Comparison of ENCODE assay signal across 13 cellular contexts in the genomic region with DNA sequence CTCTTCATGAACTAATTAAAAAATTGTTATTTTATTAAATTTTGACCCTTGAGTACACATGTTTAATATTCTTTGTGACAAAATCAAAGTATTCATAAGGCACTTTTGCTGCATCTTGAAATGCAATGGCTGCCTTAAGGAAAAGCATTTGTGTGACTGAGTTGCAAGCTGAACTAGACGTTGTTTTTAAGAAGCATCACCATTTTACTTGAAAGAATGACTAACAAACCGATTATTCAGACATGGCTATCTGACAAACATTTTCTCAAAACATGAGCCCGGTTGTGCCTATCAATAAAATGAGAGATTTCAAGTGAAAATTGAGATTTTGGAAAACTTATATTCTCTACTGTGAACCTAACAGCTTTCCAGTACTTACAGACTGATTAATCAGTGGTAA. TPM values are rescaled to one million over a fixed set of nuclear protein-coding genes. Genes with fewer than 3 reads are reported as not detected.
DNase-seq lines count a peak whose midpoint lies in the region; ATAC-seq, FAIRE-seq and TF ChIP-seq lines count a peak whose summit lies in the region.
"Had no signal": no experiment of that assay in that cellular context is flagged by ENCODE, and none has a peak within 500 bp of the region (broad histone marks: within the 10 kb centered on the region; RNA-seq: fewer than 3 reads in every experiment).

No MANE protein-coding gene starts in this region.

- no peak for TF ChIP-seq POLR2A in GM12878 (IDR thresholded peaks at IDR 0.05; ENCODE audit: low read depth, low read length)
- no peak for TF ChIP-seq POLR2A in ovary (IDR thresholded peaks at IDR 0.05)

- H3K4me3 ChIP-seq in GM12878 (0 out of 2 replicates have a peak overlapping the region, but pooled peaks have one; percentile 23), osteoblast (ENCODE audit: insufficient read depth, low read length) (no peak overlapping the region), ovary (no peak overlapping the region)
- H3K4me3 ChIP-seq: SJCRH30 had no signal

- H3K27me3 Mint-ChIP-seq in activated CD4-positive, alpha-beta memory T cell treated with anti-CD3 and anti-CD28 coated beads for 36 hours = no peaks in the 10 kb centered on the region
- no peaks in the 10 kb centered on the region for H3K27me3 Mint-ChIP-seq in activated CD4-positive, alpha-beta memory T cell treated with anti-CD3 and anti-CD28 coated beads, Interleukin-2, amount 10 ng/mL, durations not matched to agents 7 days and 5 days
- H3K27me3 Mint-ChIP-seq in HFFc6 (ENCODE audit: insufficient read depth) = no peaks in the 10 kb centered on the region; the same call in 1 of the 2 replicates

- H4K20me1 ChIP-seq in GM12878 (ENCODE audit: control insufficient read depth, insufficient read depth) = no peaks in the 10 kb centered on the region
- no peaks in the 10 kb centered on the region for H4K20me1 ChIP-seq in osteoblast (ENCODE audit: insufficient read depth, low read length)

- RAD21 ChIA-PET in GM12878 (lab: Charles Lee; ENCODE audit: unreplicated experiment) = interaction anchor here (0.6 kb wide), 2 partner anchors 43 to 248 kb away, joined by 3 to 7 read pairs; no protein-coding TSS in a partner anchor

- 64% methylated on average over 3 of the region's 3 CpGs for WGBS in GM12878 (ENCODE audit: insufficient coverage, insufficient replicate concordance, low lambda C conversion rate, missing lambda C conversion rate)
- 60 to 66% (median 66%) methylated on average over 3 of the region's 3 CpGs for WGBS in ovary, 3 donors

- H3K27ac ChIP-seq in GM12878 (ENCODE audit: control insufficient read depth, insufficient read depth) = no peak overlapping the region
- peak overlapping the region; percentile 31 for H3K27ac ChIP-seq in osteoblast (ENCODE audit: low read depth, low read length)
- H3K27ac ChIP-seq in ovary = no peak overlapping the region
- H3K27ac ChIP-seq: brain microvascular endothelial cell, foreskin keratinocyte, SJCRH30 had no signal

- FAIRE-seq in GM12878 (lab: Jason Lieb, UNC) = no peak
- FAIRE-seq: HTR-8/SVneo had no signal

- H2AFZ ChIP-seq in GM12878 (ENCODE audit: control insufficient read depth, low read depth, low read length) (no peak overlapping the region), osteoblast (ENCODE audit: low read length) (peak overlapping the region; percentile 6)

- H3K4me1 ChIP-seq in GM12878 (ENCODE audit: control insufficient read depth, insufficient read depth, low read length) (peaks cover 14% of the 10 kb centered on the region), osteoblast (ENCODE audit: insufficient read depth, low read length) (peaks cover 27% of the 10 kb centered on the region), ovary (ENCODE audit: insufficient read depth) (peaks cover 1% of the 10 kb centered on the region)

- intact Hi-C loops in activated CD4-positive, alpha-beta memory T cell treated with anti-CD3 and anti-CD28 coated beads for 36 hours (cut with micrococcal nuclease) = loop anchor here (2.0 kb wide), 1 partner anchor 23 kb away; no protein-coding TSS in a partner anchor
- intact Hi-C loops in GM12878 (cut with micrococcal nuclease; ENCODE audit: unreplicated experiment) (no loop called here), ovary (cut with DNase I) (no loop called here)

- no peaks in the 10 kb centered on the region for H3K9me3 ChIP-seq in GM12878 (replicated peaks; ENCODE audit: control insufficient read depth, insufficient read depth, low read length)
- H3K9me3 ChIP-seq in osteoblast (ENCODE audit: low read depth, low read length) = no peaks in the 10 kb centered on the region
- H3K9me3 ChIP-seq in ovary = no peaks in the 10 kb centered on the region
- H3K9me3 ChIP-seq: SJCRH30 had no signal

- H3K9me3 Mint-ChIP-seq in activated CD4-positive, alpha-beta memory T cell treated with anti-CD3 and anti-CD28 coated beads for 36 hours = no peaks in the 10 kb centered on the region
- H3K9me3 Mint-ChIP-seq in activated CD4-positive, alpha-beta memory T cell treated with anti-CD3 and anti-CD28 coated beads, Interleukin-2, amount 10 ng/mL, durations not matched to agents 7 days and 5 days = no peaks in the 10 kb centered on the region
- no peaks in the 10 kb centered on the region for H3K9me3 Mint-ChIP-seq in HFFc6

- H3K4me1 Mint-ChIP-seq in activated CD4-positive, alpha-beta memory T cell treated with anti-CD3 and anti-CD28 coated beads for 36 hours (ENCODE audit: low read depth) = peaks cover 28% of the 10 kb centered on the region
- peaks cover 34% of the 10 kb centered on the region for H3K4me1 Mint-ChIP-seq in activated CD4-positive, alpha-beta memory T cell treated with anti-CD3 and anti-CD28 coated beads, Interleukin-2, amount 10 ng/mL, durations not matched to agents 7 days and 5 days
- peaks cover 40% of the 10 kb centered on the region for H3K4me1 Mint-ChIP-seq in HFFc6 (ENCODE audit: low read depth)

- H3K9ac ChIP-seq in GM12878 (ENCODE audit: control insufficient read depth, insufficient read depth, low read length) = no peak overlapping the region

- H3K4me2 ChIP-seq in GM12878 (ENCODE audit: control insufficient read depth, insufficient read depth) (peak overlapping the region; percentile 43), osteoblast (ENCODE audit: insufficient read depth, low read length) (peak overlapping the region; percentile 61)

- POLR2A ChIA-PET in activated CD4-positive, alpha-beta memory T cell treated with anti-CD3 and anti-CD28 coated beads for 36 hours (lab: Charles Lee) = no interaction called here
- POLR2A ChIA-PET in activated CD4-positive, alpha-beta memory T cell treated with anti-CD3 and anti-CD28 coated beads, Interleukin-2, amount 10 ng/mL, durations not matched to agents 7 days and 5 days (lab: Charles Lee) = interaction anchor here (1.7 kb wide), 1 partner anchor 10 kb away, joined by 3 read pairs; no protein-coding TSS in a partner anchor
- POLR2A ChIA-PET in GM12878 (lab: Charles Lee) = interaction anchor here (0.8 to 0.9 kb wide), 2 partner anchors 29 to 52 kb away, joined by 3 to 6 read pairs; no protein-coding TSS in a partner anchor

- SMC1A ChIA-PET in GM12878 (lab: Charles Lee; ENCODE audit: uncharacterized antibody, unreplicated experiment) = interaction anchor here (0.6 to 1.4 kb wide), 4 partner anchors 10 to 335 kb away, joined by 3 to 4 read pairs (median 4); no protein-coding TSS in a partner anchor

- H3K27me3 ChIP-seq in GM12878 (replicated peaks in 1 of 2; ENCODE audit: control insufficient read depth in 2 of 2, insufficient read depth in 2 of 2, low read length in 1 of 2) = no peaks in the 10 kb centered on the region
- H3K27me3 ChIP-seq in osteoblast (ENCODE audit: insufficient read depth, low read length) = no peaks in the 10 kb centered on the region
- H3K27me3 ChIP-seq in ovary = no peaks in the 10 kb centered on the region
- H3K27me3 ChIP-seq: brain microvascular endothelial cell, foreskin keratinocyte, SJCRH30 had no signal

- CTCF ChIA-PET in activated CD4-positive, alpha-beta memory T cell treated with anti-CD3 and anti-CD28 coated beads for 36 hours (lab: Charles Lee) = interaction anchor here (2.7 kb wide), 1 partner anchor 68 kb away, joined by 6 read pairs; no protein-coding TSS in a partner anchor
- CTCF ChIA-PET in activated CD4-positive, alpha-beta memory T cell treated with anti-CD3 and anti-CD28 coated beads, Interleukin-2, amount 10 ng/mL, durations not matched to agents 7 days and 5 days (lab: Charles Lee) = interaction anchor here (0.6 to 1.8 kb wide), 5 partner anchors 28 to 1322 kb away, joined by 3 to 7 read pairs (median 5); partner anchors contain the start of gene MRPL19
- CTCF ChIA-PET in GM12878 (lab: Yijun Ruan, JAX) = interaction anchor here (1.2 kb wide), 2 partner anchors 31 to 67 kb away, joined by 3 to 4 read pairs; no protein-coding TSS in a partner anchor

- no TSS peak for BruUV-seq in GM12878 (replicated peaks; lab: Mats Ljungman, UMichigan)

- no peak for TF ChIP-seq RAD21 in GM12878 (IDR thresholded peaks at IDR 0.05; ENCODE audit: insufficient read depth, low read depth, low read length)

- in situ Hi-C loops in GM12878 (cut with MboI) = no loop called here

- peaks cover 35% of the 10 kb centered on the region for H3K36me3 Mint-ChIP-seq in activated CD4-positive, alpha-beta memory T cell treated with anti-CD3 and anti-CD28 coated beads for 36 hours
- H3K36me3 Mint-ChIP-seq in activated CD4-positive, alpha-beta memory T cell treated with anti-CD3 and anti-CD28 coated beads, Interleukin-2, amount 10 ng/mL, durations not matched to agents 7 days and 5 days (ENCODE audit: low read depth) = peaks cover 27% of the 10 kb centered on the region
- peaks cover 11% of the 10 kb centered on the region for H3K36me3 Mint-ChIP-seq in HFFc6 (ENCODE audit: low read depth)

- ATAC-seq in GM12878 (no peak), GM19023 (IDR thresholded peaks at IDR 0.05; ENCODE audit: unreplicated experiment) (no peak)
- ATAC-seq: foreskin keratinocyte had no signal

- no peak overlapping the region for H3K27ac Mint-ChIP-seq in activated CD4-positive, alpha-beta memory T cell treated with anti-CD3 and anti-CD28 coated beads for 36 hours
- no peak overlapping the region for H3K27ac Mint-ChIP-seq in activated CD4-positive, alpha-beta memory T cell treated with anti-CD3 and anti-CD28 coated beads, Interleukin-2, amount 10 ng/mL, durations not matched to agents 7 days and 5 days
- peak overlapping the region; percentile 42; the same call in 1 of the 2 replicates for H3K27ac Mint-ChIP-seq in HFFc6

- DNase-seq in activated CD4-positive, alpha-beta memory T cell treated with anti-CD3 and anti-CD28 coated beads for 36 hours = no peak
- no peak for DNase-seq in activated CD4-positive, alpha-beta memory T cell treated with anti-CD3 and anti-CD28 coated beads, Interleukin-2, amount 10 ng/mL, durations not matched to agents 7 days and 5 days
- DNase-seq in HFFc6 (no peak), GM12878 (ENCODE audit: low read depth, low spot score) (no peak), osteoblast (ENCODE audit: insufficient read length, low spot score, missing footprints) (peak; percentile 71), amygdala (lab: John Stamatoyannopoulos, UW) (no peak), ovary (no peak)
- DNase-seq: brain microvascular endothelial cell; foreskin keratinocyte; NK-92 treated with Interleukin-12 subunit alpha and Interleukin-12 subunit beta, amount 100 ng/mL, for 24 hours; SJCRH30 had no signal

- TF ChIP-seq EP300 in GM12878 (IDR thresholded peaks at IDR 0.05; ENCODE audit: borderline replicate concordance in 1 of 2, control insufficient read depth in 1 of 2, low read depth in 2 of 2, low read length in 2 of 2) (no peak), ovary (IDR thresholded peaks at IDR 0.05) (no peak)

- H3K79me2 ChIP-seq in GM12878 (ENCODE audit: control insufficient read depth, insufficient read depth, low read length) = peaks cover 28% of the 10 kb centered on the region
- H3K79me2 ChIP-seq in osteoblast (ENCODE audit: insufficient read depth, low read length) = peaks cover 17% of the 10 kb centered on the region

- H3K36me3 ChIP-seq in GM12878 (ENCODE audit: control insufficient read depth in 2 of 2, insufficient read depth in 2 of 2, low read length in 1 of 2) (peaks cover 0 to 3% of the 10 kb centered on the region in 2 experiments; a peak in 1 of 4 replicates), osteoblast (ENCODE audit: insufficient read depth, low read length) (peaks cover 16% of the 10 kb centered on the region), ovary (no peaks in the 10 kb centered on the region)
- H3K36me3 ChIP-seq: brain microvascular endothelial cell had no signal

- H3K4me3 Mint-ChIP-seq in activated CD4-positive, alpha-beta memory T cell treated with anti-CD3 and anti-CD28 coated beads for 36 hours = peak overlapping the region; percentile 23
- no peak overlapping the region for H3K4me3 Mint-ChIP-seq in activated CD4-positive, alpha-beta memory T cell treated with anti-CD3 and anti-CD28 coated beads, Interleukin-2, amount 10 ng/mL, durations not matched to agents 7 days and 5 days
- H3K4me3 Mint-ChIP-seq in HFFc6 = peak overlapping the region; percentile 76

- TF ChIP-seq CTCF in HFFc6 (IDR thresholded peaks at IDR 0.05) (no peak), GM12878 (IDR thresholded peaks at IDR 0.05 in 2 of 3, conservative IDR thresholded peaks at IDR 0.05 in 1 of 3; ENCODE audit: control insufficient read depth in 2 of 3, extremely low read depth in 1 of 3, insufficient read depth in 1 of 3, low read depth in 3 of 3, low read length in 3 of 3) (no peak), osteoblast (IDR thresholded peaks at IDR 0.05; ENCODE audit: extremely low read depth, low read depth, low read length) (no peak), ovary (IDR thresholded peaks at IDR 0.05) (no peak)

RNA-seq across cellular contexts. Expression of gene GCFC2, which starts 2.8 kb away (rescaled TPM):
- 10 to 100 TPM; 29.2 to 30.7 TPM for total RNA-seq in activated CD4-positive, alpha-beta memory T cell treated with anti-CD3 and anti-CD28 coated beads for 36 hours
- 10 to 100 TPM; 20.4 to 21.6 TPM for total RNA-seq in activated CD4-positive, alpha-beta memory T cell treated with anti-CD3 and anti-CD28 coated beads, Interleukin-2, amount 10 ng/mL, durations not matched to agents 7 days and 5 days
- 10 to 100 TPM in 5 of 6 experiments, 1 to 10 TPM in 1; 9.8 to 16.0 (median 13.0) TPM for total RNA-seq in HFFc6 (2021; fragmentation: NEBNext Ultra II Directional; extraction: Animal tissue kit (Norgen Biotek cat#: 25700))
- 51.2 and 53.8 TPM in 2 replicates for total RNA-seq in GM12878 (2013; cell fraction: nucleolus; rRNA removed)
- 20.7 and 21.1 TPM in 2 replicates for total RNA-seq in GM12878 (2014; rRNA removed)
- 32.6 and 32.7 TPM in 2 replicates for total RNA-seq in GM12878 (2014; rRNA removed; fragmentation: Illumina TruSeq; extraction: Trizol)
- 23.3 and 26.3 TPM in 2 replicates for total RNA-seq in GM12878 (2021)
- 7.2 TPM for polyA plus RNA-seq in GM12878 (2011; ENCODE audit: low read depth)
- polyA plus RNA-seq in GM12878 (2011; rRNA removed) = 27.7 and 48.5 TPM in 2 replicates
- polyA plus RNA-seq in GM12878 (2011; cell fraction: cytosol; rRNA removed) = 10.2 and 10.9 TPM in 2 replicates
- 16.9 and 17.0 TPM in 2 replicates for polyA plus RNA-seq in GM12878 (2011; cell fraction: nucleus; rRNA removed)
- 13.5 and 20.1 TPM in 2 replicates for polyA plus RNA-seq in GM12878 (2012)
- polyA plus RNA-seq in GM12878 (2014; fragmentation: Illumina TruSeq; extraction: Trizol) = 27.3 and 30.3 TPM in 2 replicates
- polyA plus RNA-seq in GM12878 (2014; fragmentation: Nextera tagmentation; extraction: Ambion mirVana) = 10 to 100 TPM; 15.5 to 27.4 TPM
- polyA plus RNA-seq in GM12878 (2014; rRNA removed) = 11.3 and 15.6 TPM in 2 replicates
- polyA plus RNA-seq in GM12878 (2016; fragmentation: Nextera tagmentation; extraction: Ambion mirVana) = 10 to 100 TPM; 32.9 to 36.5 TPM
- 8.0 and 11.0 TPM in 2 replicates for polyA minus RNA-seq in GM12878 (2011; rRNA and poly(A)+ RNA removed)
- polyA minus RNA-seq in GM12878 (2011; cell fraction: cytosol; rRNA and poly(A)+ RNA removed) = 4.7 and 6.3 TPM in 2 replicates
- polyA minus RNA-seq in GM12878 (2011; cell fraction: nucleus; rRNA and poly(A)+ RNA removed) = 7.9 and 11.7 TPM in 2 replicates
- 19.5 and 22.1 TPM in 2 replicates for total RNA-seq in osteoblast
- 10 to 100 TPM; 23.7 to 40.5 (median 24.6) TPM for total RNA-seq in ovary
- polyA plus RNA-seq in ovary = 10 to 100 TPM; 15.8 to 16.9 TPM
